ENCODE assay signal across 1 cellular context in the genomic region with DNA sequence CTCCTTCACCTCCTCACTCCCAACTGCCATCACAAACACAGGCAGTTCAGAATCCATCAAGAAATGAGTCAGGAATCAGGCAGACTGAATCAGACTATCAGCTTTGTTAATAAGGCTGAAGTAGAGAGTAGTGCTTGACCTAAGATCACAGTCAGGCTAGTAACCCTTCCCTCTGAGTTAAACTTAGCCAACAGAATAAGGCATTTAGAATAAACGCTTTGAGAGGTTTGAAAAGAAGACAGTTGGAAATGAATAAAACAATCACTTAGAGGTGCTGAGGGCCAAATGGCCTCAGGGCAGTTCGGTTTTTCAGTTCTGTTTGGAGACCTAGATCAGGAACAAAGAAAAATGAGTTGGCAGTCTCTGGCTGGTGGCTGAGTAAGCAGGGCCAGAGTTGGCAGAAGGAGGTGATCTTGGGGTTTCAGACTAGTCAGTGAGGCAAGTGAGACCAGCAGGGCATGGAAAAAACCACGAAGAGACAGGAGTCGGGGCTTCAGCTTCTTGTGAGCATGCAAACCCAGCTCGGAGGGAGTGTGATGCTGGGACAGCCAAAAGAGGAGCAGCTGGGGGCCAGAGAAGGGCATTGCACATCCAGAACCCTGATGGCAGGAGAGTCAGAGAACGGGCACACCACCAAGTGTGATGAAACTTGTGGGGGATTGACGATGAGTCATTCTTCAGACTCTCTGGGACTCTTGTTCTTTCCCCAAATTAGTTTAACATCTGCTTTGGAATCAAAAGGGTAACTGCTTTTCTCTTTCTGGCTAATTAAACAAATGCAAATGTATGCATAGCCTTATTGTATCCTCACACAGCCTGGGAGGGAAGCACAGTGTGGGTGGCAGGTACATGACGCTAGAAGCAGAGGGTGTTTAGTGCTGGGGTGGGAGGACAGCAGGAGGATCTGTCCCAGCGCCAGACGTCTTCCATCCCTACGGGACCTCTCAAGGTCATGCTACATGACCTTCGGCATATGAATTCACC.
TF ChIP-seq lines count a peak whose summit lies in the region.

No MANE protein-coding gene starts in this region.

TF ChIP-seq in HepG2, 621 proteins besides CTCF, POLR2A, EP300 and RAD21 (continued from another document):
- TF ChIP-seq ZBTB39 (CRISPR knock-in tag; IDR thresholded peaks at IDR 0.05), result no peak
- TF ChIP-seq JUND (CRISPR knock-in tag; IDR thresholded peaks at IDR 0.05), result no peak
- TF ChIP-seq, protein P1, sequence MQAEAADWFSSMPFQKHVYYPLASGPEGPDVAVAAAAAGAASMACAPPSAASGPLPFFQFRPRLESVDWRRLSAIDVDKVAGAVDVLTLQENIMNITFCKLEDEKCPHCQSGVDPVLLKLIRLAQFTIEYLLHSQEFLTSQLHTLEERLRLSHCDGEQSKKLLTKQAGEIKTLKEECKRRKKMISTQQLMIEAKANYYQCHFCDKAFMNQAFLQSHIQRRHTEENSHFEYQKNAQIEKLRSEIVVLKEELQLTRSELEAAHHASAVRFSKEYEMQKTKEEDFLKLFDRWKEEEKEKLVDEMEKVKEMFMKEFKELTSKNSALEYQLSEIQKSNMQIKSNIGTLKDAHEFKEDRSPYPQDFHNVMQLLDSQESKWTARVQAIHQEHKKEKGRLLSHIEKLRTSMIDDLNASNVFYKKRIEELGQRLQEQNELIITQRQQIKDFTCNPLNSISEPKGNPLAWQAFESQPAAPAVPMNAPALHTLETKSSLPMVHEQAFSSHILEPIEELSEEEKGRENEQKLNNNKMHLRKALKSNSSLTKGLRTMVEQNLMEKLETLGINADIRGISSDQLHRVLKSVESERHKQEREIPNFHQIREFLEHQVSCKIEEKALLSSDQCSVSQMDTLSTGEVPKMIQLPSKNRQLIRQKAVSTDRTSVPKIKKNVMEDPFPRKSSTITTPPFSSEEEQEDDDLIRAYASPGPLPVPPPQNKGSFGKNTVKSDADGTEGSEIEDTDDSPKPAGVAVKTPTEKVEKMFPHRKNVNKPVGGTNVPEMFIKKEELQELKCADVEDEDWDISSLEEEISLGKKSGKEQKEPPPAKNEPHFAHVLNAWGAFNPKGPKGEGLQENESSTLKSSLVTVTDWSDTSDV (CRISPR knock-in tag; IDR thresholded peaks at IDR 0.05), result no peak
- no peak for TF ChIP-seq ZNF704 (CRISPR knock-in tag; IDR thresholded peaks at IDR 0.05; ENCODE audit: borderline replicate concordance)
- TF ChIP-seq ZNF550 (CRISPR knock-in tag; IDR thresholded peaks at IDR 0.05; ENCODE audit: borderline replicate concordance), result no peak
- TF ChIP-seq ATAD3A (CRISPR knock-in tag; IDR thresholded peaks at IDR 0.05), result no peak
- no peak for TF ChIP-seq ZNF317 (CRISPR knock-in tag; IDR thresholded peaks at IDR 0.05)
- no peak for TF ChIP-seq ZNF597 (CRISPR knock-in tag; IDR thresholded peaks at IDR 0.05)
- no peak for TF ChIP-seq ZNF343 (CRISPR knock-in tag; IDR thresholded peaks at IDR 0.05)
- TF ChIP-seq HNRNPL (IDR thresholded peaks at IDR 0.05; ENCODE audit: low read depth, low read length), result no peak
- TF ChIP-seq SCMH1 (CRISPR knock-in tag; IDR thresholded peaks at IDR 0.05; ENCODE audit: borderline replicate concordance), result no peak
- no peak for TF ChIP-seq ZNF382 (CRISPR knock-in tag; IDR thresholded peaks at IDR 0.05; ENCODE audit: borderline replicate concordance)
- TF ChIP-seq ZNF232 (CRISPR knock-in tag; IDR thresholded peaks at IDR 0.05; ENCODE audit: borderline replicate concordance), result no peak
- TF ChIP-seq XBP1 (CRISPR knock-in tag; IDR thresholded peaks at IDR 0.05), result no peak
- no peak for TF ChIP-seq ZGPAT (CRISPR knock-in tag; IDR thresholded peaks at IDR 0.05)
